Comparison of ENCODE assay signal across 1 cellular context in genomic region chr3:6739288-6739687, GRCh38.
TF ChIP-seq lines count a peak whose summit lies in the region.

No MANE protein-coding gene starts in this region.

TF ChIP-seq in GM23338, 12 proteins besides CTCF, POLR2A, EP300 and RAD21:
- TF ChIP-seq ETS1 (IDR thresholded peaks at IDR 0.05) (no peak), ZNF114 (CRISPR knock-in tag; IDR thresholded peaks at IDR 0.05) (no peak), JUNB (IDR thresholded peaks at IDR 0.05; ENCODE audit: unreplicated experiment) (no peak), STAT1 (IDR thresholded peaks at IDR 0.05; ENCODE audit: unreplicated experiment) (no peak), NANOG (IDR thresholded peaks at IDR 0.05; ENCODE audit: borderline replicate concordance) (no peak), CREB1 (CRISPR knock-in tag; IDR thresholded peaks at IDR 0.05; ENCODE audit: low read depth) (no peak), EZH2phosphoT487 (IDR thresholded peaks at IDR 0.05; ENCODE audit: unreplicated experiment) (no peak), EZH2 (IDR thresholded peaks at IDR 0.05; ENCODE audit: low read depth, unreplicated experiment) (no peak), ZNF331 (CRISPR knock-in tag; IDR thresholded peaks at IDR 0.05; ENCODE audit: low read depth) (no peak)
- TF ChIP-seq, protein P1, sequence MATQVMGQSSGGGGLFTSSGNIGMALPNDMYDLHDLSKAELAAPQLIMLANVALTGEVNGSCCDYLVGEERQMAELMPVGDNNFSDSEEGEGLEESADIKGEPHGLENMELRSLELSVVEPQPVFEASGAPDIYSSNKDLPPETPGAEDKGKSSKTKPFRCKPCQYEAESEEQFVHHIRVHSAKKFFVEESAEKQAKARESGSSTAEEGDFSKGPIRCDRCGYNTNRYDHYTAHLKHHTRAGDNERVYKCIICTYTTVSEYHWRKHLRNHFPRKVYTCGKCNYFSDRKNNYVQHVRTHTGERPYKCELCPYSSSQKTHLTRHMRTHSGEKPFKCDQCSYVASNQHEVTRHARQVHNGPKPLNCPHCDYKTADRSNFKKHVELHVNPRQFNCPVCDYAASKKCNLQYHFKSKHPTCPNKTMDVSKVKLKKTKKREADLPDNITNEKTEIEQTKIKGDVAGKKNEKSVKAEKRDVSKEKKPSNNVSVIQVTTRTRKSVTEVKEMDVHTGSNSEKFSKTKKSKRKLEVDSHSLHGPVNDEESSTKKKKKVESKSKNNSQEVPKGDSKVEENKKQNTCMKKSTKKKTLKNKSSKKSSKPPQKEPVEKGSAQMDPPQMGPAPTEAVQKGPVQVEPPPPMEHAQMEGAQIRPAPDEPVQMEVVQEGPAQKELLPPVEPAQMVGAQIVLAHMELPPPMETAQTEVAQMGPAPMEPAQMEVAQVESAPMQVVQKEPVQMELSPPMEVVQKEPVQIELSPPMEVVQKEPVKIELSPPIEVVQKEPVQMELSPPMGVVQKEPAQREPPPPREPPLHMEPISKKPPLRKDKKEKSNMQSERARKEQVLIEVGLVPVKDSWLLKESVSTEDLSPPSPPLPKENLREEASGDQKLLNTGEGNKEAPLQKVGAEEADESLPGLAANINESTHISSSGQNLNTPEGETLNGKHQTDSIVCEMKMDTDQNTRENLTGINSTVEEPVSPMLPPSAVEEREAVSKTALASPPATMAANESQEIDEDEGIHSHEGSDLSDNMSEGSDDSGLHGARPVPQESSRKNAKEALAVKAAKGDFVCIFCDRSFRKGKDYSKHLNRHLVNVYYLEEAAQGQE (IDR thresholded peaks at IDR 0.05; ENCODE audit: unreplicated experiment) = no peak
